8 cellular contexts compared by ENCODE assay signal in genomic region chr6:105317607-105318533, GRCh38.
A peak's percentile ranks its signal among the peaks of the same experiment; 100 is the strongest.
DNase-seq lines count a peak whose midpoint lies in the region; ATAC-seq and TF ChIP-seq lines count a peak whose summit lies in the region.

No MANE protein-coding gene starts in this region.

- no peak overlapping the region for H2BK5ac ChIP-seq in H9 (ENCODE audit: insufficient read length, low read length)

- no peak overlapping the region for H4K8ac ChIP-seq in H9 (replicated peaks; ENCODE audit: insufficient read length, low read depth, low read length)

- H3K23ac ChIP-seq in H9 (ENCODE audit: insufficient read length, low read depth, low read length) = no peak overlapping the region

- H3K4me1 Mint-ChIP-seq in H9 = no peaks in the 10 kb centered on the region
- H3K4me1 Mint-ChIP-seq in WTC11 = no peaks in the 10 kb centered on the region

- CTCF ChIA-PET in BJ (lab: Yijun Ruan, JAX) (interaction anchor here (0.7 to 1.3 kb wide), 6 partner anchors 8 to 372 kb away, joined by 3 to 5 read pairs (median 3); no protein-coding TSS in a partner anchor), WTC11 (lab: Charles Lee) (interaction anchor here (0.6 to 2.4 kb wide), 11 partner anchors 11 to 230 kb away, joined by 3 to 15 read pairs (median 3); partner anchors contain the start of gene PREP)

- H3K4me3 Mint-ChIP-seq in H9 = no peak overlapping the region
- H3K4me3 Mint-ChIP-seq in WTC11 = no peak overlapping the region

- H3K4ac ChIP-seq in H9 (ENCODE audit: low read depth, low read length) = no peak overlapping the region

- no peak overlapping the region for H3K9ac ChIP-seq in H9 (ENCODE audit: extremely low read depth, insufficient read length, low read length)

- H3K9me3 ChIP-seq in H9 (ENCODE audit: control insufficient read depth, low read depth, low read length) = no peaks in the 10 kb centered on the region

- no peak overlapping the region for H2BK120ac ChIP-seq in H9 (ENCODE audit: low read depth, low read length, poor library complexity, severe bottlenecking)

- no peak overlapping the region for H2AFZ ChIP-seq in H9 (ENCODE audit: low read length)

- H3K9me3 Mint-ChIP-seq in H9 = no peaks in the 10 kb centered on the region
- H3K9me3 Mint-ChIP-seq in WTC11 = no peaks in the 10 kb centered on the region

- H3K36me3 Mint-ChIP-seq in H9 (ENCODE audit: insufficient read depth in 1 of 3, low read depth in 3 of 3) = peaks cover 6 to 13% (median 8%) of the 10 kb centered on the region in 3 experiments; a peak in 6 of 7 replicates
- H3K36me3 Mint-ChIP-seq in WTC11 = peaks cover 13% of the 10 kb centered on the region

- H3T11ph ChIP-seq in H9 (ENCODE audit: low read length) = no peak overlapping the region

- no peak overlapping the region for H4K91ac ChIP-seq in H9 (ENCODE audit: insufficient read length, low read depth, low read length)

- H2BK12ac ChIP-seq in H9 (ENCODE audit: insufficient read length, low read depth, low read length) = no peak overlapping the region

- peak; percentile 28 for TF ChIP-seq CTCF in BJ (IDR thresholded peaks at IDR 0.05; ENCODE audit: insufficient read depth, low read depth, low read length)
- TF ChIP-seq CTCF in H9 (conservative IDR thresholded peaks at IDR 0.05) = peak; percentile 72
- TF ChIP-seq CTCF in WTC11 (IDR thresholded peaks at IDR 0.05) = no peak

- no peak overlapping the region for H3K18ac ChIP-seq in H9 (ENCODE audit: insufficient read length, low read depth, low read length)

- DNase-seq in BJ (ENCODE audit: low read depth) (no peak), H9 (no peak), WTC11 (ENCODE audit: low spot score) (peak; percentile 33), kidney tubule cell (ENCODE audit: low spot score) (peak; percentile 18), anterior cingulate cortex (lab: John Stamatoyannopoulos, UW) (no peak), middle frontal gyrus (ENCODE audit: extremely low spot score, low spot score) (no peak)

- H3K27ac Mint-ChIP-seq in H9 (no peak overlapping the region), WTC11 (no peak overlapping the region)

- H2BK15ac ChIP-seq in H9 (ENCODE audit: low read depth, low read length) = no peak overlapping the region

- no peak overlapping the region for H3K27ac ChIP-seq in H9 (ENCODE audit: insufficient read length, low read depth, low read length)

- peak; percentile 71; the same call in 1 of the 2 replicates for ATAC-seq in WTC11
- no peak for ATAC-seq in GM21786 (IDR thresholded peaks at IDR 0.05; ENCODE audit: unreplicated experiment)
- ATAC-seq in GM18505 (IDR thresholded peaks at IDR 0.05; ENCODE audit: unreplicated experiment) = no peak

- no peak overlapping the region for H3K4me2 ChIP-seq in H9 (ENCODE audit: insufficient read depth, insufficient read length, low read length)

- POLR2A ChIA-PET in BJ (lab: Charles Lee) (no interaction called here), WTC11 (lab: Charles Lee) (interaction anchor here (1.5 kb wide), 1 partner anchor 230 kb away, joined by 3 read pairs; no protein-coding TSS in a partner anchor)

- no peaks in the 10 kb centered on the region for H3K79me2 ChIP-seq in H9 (ENCODE audit: insufficient read depth, low read length)

- H2BK20ac ChIP-seq in H9 (ENCODE audit: low read depth, low read length, poor library complexity, severe bottlenecking) = no peak overlapping the region

- H3K27me3 Mint-ChIP-seq in H9 (ENCODE audit: low read depth) = no peaks in the 10 kb centered on the region
- no peaks in the 10 kb centered on the region for H3K27me3 Mint-ChIP-seq in WTC11 (ENCODE audit: low read depth)

- H3K4me1 ChIP-seq in H9 (ENCODE audit: insufficient read depth, low read length) = no peaks in the 10 kb centered on the region

- H4K20me1 ChIP-seq in H9 (ENCODE audit: control insufficient read depth, insufficient read depth, insufficient read length) = no peaks in the 10 kb centered on the region

- no peaks in the 10 kb centered on the region for H3K36me3 ChIP-seq in BJ (ENCODE audit: control insufficient read depth, insufficient read depth, low read length)

- TF ChIP-seq POLR2A in GM18505 (IDR thresholded peaks at IDR 0.05; ENCODE audit: borderline replicate concordance, extremely low read depth, insufficient read depth, insufficient read length) = no peak

- H2AK5ac ChIP-seq in H9 (ENCODE audit: insufficient read length, low read length) = no peak overlapping the region

- no peak overlapping the region for H4K5ac ChIP-seq in H9 (ENCODE audit: insufficient read length, low read depth, low read length)

- H3K56ac ChIP-seq in H9 (ENCODE audit: insufficient read length, low read depth, low read length) = no peak overlapping the region

- no peaks in the 10 kb centered on the region for H3K79me1 ChIP-seq in H9 (ENCODE audit: insufficient read depth, low read depth, low read length, poor library complexity, severe bottlenecking)

- H3K23me2 ChIP-seq in H9 (ENCODE audit: insufficient read length, low read depth, low read length, poor library complexity, severe bottlenecking) = no peaks in the 10 kb centered on the region

- H3K14ac ChIP-seq in H9 (ENCODE audit: insufficient read depth, low read length) = no peak overlapping the region

- H3K4me3 ChIP-seq in BJ (ENCODE audit: low read depth, low read length) = no peak overlapping the region

- WGBS in H9 (ENCODE audit: extremely low coverage, insufficient read length, low lambda C conversion rate) = no CpG with 5 or more reads among the region's 6 CpGs

- H3K27me3 ChIP-seq in BJ (ENCODE audit: control insufficient read depth, insufficient read depth, low read length) (no peaks in the 10 kb centered on the region), H9 (ENCODE audit: insufficient read depth, low read length) (no peaks in the 10 kb centered on the region)

TF ChIP-seq in WTC11, 78 proteins besides CTCF, POLR2A, EP300 and RAD21 (continues in another document):
- no peak for TF ChIP-seq ZNF425 (CRISPR knock-in tag; conservative IDR thresholded peaks at IDR 0.05)
- TF ChIP-seq FOXK1 (CRISPR knock-in tag; IDR thresholded peaks at IDR 0.05) = no peak
- no peak for TF ChIP-seq NR2C2 (CRISPR knock-in tag; IDR thresholded peaks at IDR 0.05)
- TF ChIP-seq USF1 (CRISPR knock-in tag; IDR thresholded peaks at IDR 0.05) = no peak
- no peak for TF ChIP-seq FOXP4 (CRISPR knock-in tag; IDR thresholded peaks at IDR 0.05)
- TF ChIP-seq ZNF219 (CRISPR knock-in tag; IDR thresholded peaks at IDR 0.05; ENCODE audit: borderline replicate concordance) = no peak
- no peak for TF ChIP-seq IRF2 (CRISPR knock-in tag; IDR thresholded peaks at IDR 0.05; ENCODE audit: borderline replicate concordance, low read depth)
- TF ChIP-seq EMX1 (CRISPR knock-in tag; IDR thresholded peaks at IDR 0.05) = no peak
- no peak for TF ChIP-seq CDX4 (CRISPR knock-in tag; IDR thresholded peaks at IDR 0.05; ENCODE audit: borderline replicate concordance)
- TF ChIP-seq GTF2I (CRISPR knock-in tag; conservative IDR thresholded peaks at IDR 0.05) = no peak
- no peak for TF ChIP-seq NFYB (CRISPR knock-in tag; conservative IDR thresholded peaks at IDR 0.05; ENCODE audit: low read depth)
- no peak for TF ChIP-seq OVOL2 (CRISPR knock-in tag; IDR thresholded peaks at IDR 0.05; ENCODE audit: borderline replicate concordance)
- no peak for TF ChIP-seq JUN (CRISPR knock-in tag; IDR thresholded peaks at IDR 0.05)
- no peak for TF ChIP-seq NFE2L1 (CRISPR knock-in tag; IDR thresholded peaks at IDR 0.05)

Comparison
In these comparisons a context has a peak if more than half of its experiments do, and no peak if none do; other contexts are left out.
1. DNase-seq: peak in WTC11 (single experiment) and kidney tubule cell (single experiment); none in BJ (single experiment), H9 (single experiment), anterior cingulate cortex (0 of 58) and middle frontal gyrus (single experiment).